Comparison of ENCODE assay signal across 2 cellular contexts in the genomic region with DNA sequence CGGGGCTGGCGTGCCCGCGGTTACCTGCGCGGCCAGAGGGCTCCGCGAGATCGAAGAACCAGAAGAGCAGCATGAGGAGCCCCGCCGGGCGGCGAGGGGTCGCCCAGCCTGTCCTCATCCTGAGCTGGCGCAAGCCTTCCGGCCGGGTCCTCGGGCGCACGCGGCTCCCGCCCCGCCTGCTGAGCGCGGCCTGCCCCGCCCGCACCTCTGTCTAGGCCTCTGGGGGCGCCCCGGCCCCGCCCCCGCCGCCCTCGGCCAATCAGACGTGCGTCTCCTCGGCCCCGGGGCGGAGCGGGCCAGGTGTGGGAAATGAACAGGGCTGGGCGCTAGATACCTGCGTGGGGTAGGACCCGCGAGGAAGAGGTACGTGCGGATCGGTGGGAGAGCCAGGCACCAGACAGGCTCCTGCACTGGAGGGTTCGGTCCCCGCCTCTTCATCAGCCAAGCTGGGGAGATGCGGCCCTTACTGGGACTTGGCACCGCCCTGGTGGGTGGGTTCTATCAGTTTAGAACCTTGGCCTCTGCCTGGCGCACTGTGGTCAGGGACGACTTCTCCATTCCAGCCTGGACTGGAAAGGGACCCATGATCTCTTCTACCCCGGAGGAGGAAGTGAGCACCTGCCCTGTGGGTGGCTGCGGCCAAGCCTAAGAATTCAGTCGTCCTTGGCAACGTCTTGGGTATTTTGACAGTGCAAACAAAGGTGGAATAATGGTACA.
TF ChIP-seq lines count a peak whose summit lies in the region.

LY75 (minus strand) TSS at position 192 of the 717 bp plus-strand sequence.

TF ChIP-seq in GM23338, 12 proteins besides CTCF, POLR2A, EP300 and RAD21 (continued from another document):
- TF ChIP-seq, protein P1, sequence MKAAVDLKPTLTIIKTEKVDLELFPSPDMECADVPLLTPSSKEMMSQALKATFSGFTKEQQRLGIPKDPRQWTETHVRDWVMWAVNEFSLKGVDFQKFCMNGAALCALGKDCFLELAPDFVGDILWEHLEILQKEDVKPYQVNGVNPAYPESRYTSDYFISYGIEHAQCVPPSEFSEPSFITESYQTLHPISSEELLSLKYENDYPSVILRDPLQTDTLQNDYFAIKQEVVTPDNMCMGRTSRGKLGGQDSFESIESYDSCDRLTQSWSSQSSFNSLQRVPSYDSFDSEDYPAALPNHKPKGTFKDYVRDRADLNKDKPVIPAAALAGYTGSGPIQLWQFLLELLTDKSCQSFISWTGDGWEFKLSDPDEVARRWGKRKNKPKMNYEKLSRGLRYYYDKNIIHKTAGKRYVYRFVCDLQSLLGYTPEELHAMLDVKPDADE (IDR thresholded peaks at IDR 0.05) = peak; percentile 39; the same call in 1 of the 2 replicates
- TF ChIP-seq REST (IDR thresholded peaks at IDR 0.05; ENCODE audit: unreplicated experiment) (no peak), CREB1 (CRISPR knock-in tag; IDR thresholded peaks at IDR 0.05; ENCODE audit: low read depth) (no peak), EZH2phosphoT487 (IDR thresholded peaks at IDR 0.05; ENCODE audit: unreplicated experiment) (no peak)

TF ChIP-seq in neural cell, 6 proteins besides CTCF, POLR2A, EP300 and RAD21 (continued from another document):
- TF ChIP-seq REST (IDR thresholded peaks at IDR 0.05; ENCODE audit: borderline replicate concordance) (no peak), TAF1 (IDR thresholded peaks at IDR 0.05; ENCODE audit: low read depth) (no peak), POLR2AphosphoS5 (IDR thresholded peaks at IDR 0.05) (no peak), MXI1 (conservative IDR thresholded peaks at IDR 0.05; ENCODE audit: poor library complexity, severe bottlenecking) (no peak)
TF ChIP-seq in neural cell: peak in this region for 0.
